13 cellular contexts compared by ENCODE assay signal in the genomic region with DNA sequence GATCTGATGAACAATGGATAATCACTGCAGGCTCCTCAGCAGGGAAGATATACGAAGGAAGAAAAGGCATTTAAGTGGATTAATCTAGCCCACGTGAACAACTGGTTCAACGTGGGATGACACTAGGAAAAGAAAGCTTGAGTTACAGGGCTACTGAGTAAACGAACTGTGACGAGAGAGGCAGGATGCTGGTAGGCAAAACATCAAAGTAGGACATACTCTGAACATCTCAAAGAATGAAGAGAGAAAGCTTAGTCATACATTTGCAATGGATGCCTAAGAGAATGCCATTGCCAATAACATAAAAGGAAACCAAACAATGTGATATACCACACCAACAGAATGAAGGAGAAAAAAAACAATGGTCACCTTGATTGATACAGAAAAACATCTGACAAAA. TPM values are rescaled to one million over a fixed set of nuclear protein-coding genes. Genes with fewer than 3 reads are reported as not detected.
A peak's percentile ranks its signal among the peaks of the same experiment; 100 is the strongest.
DNase-seq lines count a peak whose midpoint lies in the region; ATAC-seq, FAIRE-seq and TF ChIP-seq lines count a peak whose summit lies in the region.
"Had no signal": no experiment of that assay in that cellular context is flagged by ENCODE, and none has a peak within 500 bp of the region (broad histone marks: within the 10 kb centered on the region; RNA-seq: fewer than 3 reads in every experiment).

No MANE protein-coding gene starts in this region.

- H3K4me3 ChIP-seq in bronchial epithelial cell (ENCODE audit: low read depth, low read length) = no peak overlapping the region
- H3K4me3 ChIP-seq: testis had no signal

- H3K4me3 Mint-ChIP-seq in nephron progenitor cell = peak overlapping the region; percentile 13
- H3K4me3 Mint-ChIP-seq: nephron had no signal

- peak overlapping the region; percentile 82 for H3K27ac Mint-ChIP-seq in nephron progenitor cell
- H3K27ac Mint-ChIP-seq: nephron had no signal

- no peaks in the 10 kb centered on the region for H3K27me3 ChIP-seq in bronchial epithelial cell (ENCODE audit: control insufficient read depth, insufficient read depth, low read length)
- H3K27me3 ChIP-seq: testis had no signal

- peaks cover 39% of the 10 kb centered on the region for H3K4me1 Mint-ChIP-seq in nephron progenitor cell

- H3K27me3 Mint-ChIP-seq in nephron progenitor cell (ENCODE audit: low read depth, poor library complexity) = no peaks in the 10 kb centered on the region

- peaks cover 20% of the 10 kb centered on the region for H3K9me3 Mint-ChIP-seq in nephron progenitor cell
- H3K9me3 Mint-ChIP-seq: nephron had no signal

- DNase-seq in GM19239 (ENCODE audit: insufficient read length, low spot score) (no peak), NCI-H146 treated with DMSO at 0.1 percent for 48 hours (lab: John Stamatoyannopoulos, UW; ENCODE audit: unreplicated experiment) (peak; percentile 10), bronchial epithelial cell (ENCODE audit: low read depth) (peak; percentile 54), nephron progenitor cell (no peak), CD1c-positive myeloid dendritic cell (ENCODE audit: extremely low spot score) (no peak), hypothalamus (lab: John Stamatoyannopoulos, UW) (no peak)
- DNase-seq: hippocampal formation; NCI-H2029 treated with DMSO at 0.1 percent for 48 hours; Right ventricle myocardium superior; stimulated activated CD4-positive, alpha-beta T cell treated with anti-CD3 and anti-CD28 coated beads, Interleukin-4, amount 100 ng/mL, for 4 hours; testis had no signal

- no peaks in the 10 kb centered on the region for H3K36me3 ChIP-seq in bronchial epithelial cell (ENCODE audit: control insufficient read depth, insufficient read depth, low read length)

- TF ChIP-seq CTCF in bronchial epithelial cell (IDR thresholded peaks at IDR 0.05; ENCODE audit: insufficient read depth, low read length, severe bottlenecking) = no peak
- no peak for TF ChIP-seq CTCF in nephron progenitor cell (IDR thresholded peaks at IDR 0.05)

- peaks cover 63% of the 10 kb centered on the region for H3K36me3 Mint-ChIP-seq in nephron progenitor cell (ENCODE audit: low read depth)

- ATAC-seq in HG03565 (IDR thresholded peaks at IDR 0.05; ENCODE audit: unreplicated experiment) = no peak

- FAIRE-seq in GM19239 (lab: Jason Lieb, UNC) (peak; percentile 73), bronchial epithelial cell (lab: Jason Lieb, UNC) (no peak)

RNA-seq across cellular contexts. Expression of gene USP28, which starts 12.9 kb away (rescaled TPM):
- 20.5 and 30.0 TPM in 2 replicates for total RNA-seq in bronchial epithelial cell

RNA-seq across cellular contexts. Expression of gene HTR3B, which starts 42.2 kb away (rescaled TPM):
- total RNA-seq in bronchial epithelial cell = not detected in 2 replicates
- total RNA-seq: Right ventricle myocardium superior had no signal

Comparison
In these comparisons a context has a peak if more than half of its experiments do, and no peak if none do; other contexts are left out.
1. DNase-seq: peak in NCI-H146 treated with DMSO at 0.1 percent for 48 hours (single experiment) and bronchial epithelial cell (single experiment); none in GM19239 (single experiment), nephron progenitor cell (single experiment), CD1c-positive myeloid dendritic cell (single experiment) and hypothalamus (0 of 51).